In genomic region chr9:137540536-137540935, GRCh38 we compare ENCODE assay signal across 21 cellular contexts.
"Had no signal": no experiment of that assay in that cellular context is flagged by ENCODE, and none has a peak within 500 bp of the region (broad histone marks: within the 10 kb centered on the region; RNA-seq: fewer than 3 reads in every experiment).

No MANE protein-coding gene starts in this region.

- H3K27me3 Mint-ChIP-seq: IgD-negative memory B cell had no signal

- H3K4me1 ChIP-seq: SJCRH30 had no signal

- H3K9ac ChIP-seq: KMS-11 had no signal

- DNase-seq: Kasumi-1, MM.1S, NCI-H1092 treated with DMSO at 0.1 percent for 48 hours, NCI-H1436, NCI-H187, NCI-H2029 treated with DMSO at 0.1 percent for 48 hours, NCI-H2171, NCI-H226, NCI-H446, NCI-H510A, NCI-H524 treated with DMSO at 0.1 percent for 48 hours, NCI-H69, NCI-H774, SHP77 treated with DMSO at 0.1 percent for 48 hours, SJCRH30, SW 1271 had no signal

- H3K36me3 ChIP-seq: SJCRH30 had no signal

- H3K4me3 ChIP-seq: K562, SJCRH30 had no signal

- H3K36me3 Mint-ChIP-seq: IgD-negative memory B cell had no signal

- H3K4me2 ChIP-seq: KMS-11 had no signal

- H3K27me3 ChIP-seq: SJCRH30 had no signal

- H3K9me3 ChIP-seq: SJCRH30 had no signal

- H3K27ac ChIP-seq: HL-60, KMS-11, RWPE1, SJCRH30 had no signal

- ATAC-seq: K562 had no signal

- H3K27ac Mint-ChIP-seq: IgD-negative memory B cell had no signal
